In genomic region chr11:65900125-65900898, GRCh38 we compare ENCODE assay signal across 8 cellular contexts. TPM values are rescaled to one million over a fixed set of nuclear protein-coding genes. Genes with fewer than 3 reads are reported as not detected.
DNase-seq lines count a peak whose midpoint lies in the region; ATAC-seq and TF ChIP-seq lines count a peak whose summit lies in the region.

TSS of gene FOSL1 (minus strand) at chr11:65900388. CDS start at chr11:65900339, 49 bp downstream.

- H3K27me3 Mint-ChIP-seq in activated naive CD8-positive, alpha-beta T cell treated with anti-CD3 and anti-CD28 coated beads, Interleukin-2, amount 10 ng/mL, durations not matched to agents 7 days and 5 days: peaks cover 8% of the 10 kb centered on the region
- peaks cover 73% of the 10 kb centered on the region for H3K27me3 Mint-ChIP-seq in type B pancreatic cell

- TF ChIP-seq CTCF in SU-DHL-6 (IDR thresholded peaks at IDR 0.05; ENCODE audit: insufficient read depth, low read length, poor library complexity, severe bottlenecking) (no peak), cardiac muscle cell (IDR thresholded peaks at IDR 0.05; ENCODE audit: low read depth, low read length) (no peak), type B pancreatic cell (conservative IDR thresholded peaks at IDR 0.05) (no peak)

- peak within 1 kb of the TSS; percentile 40 for H3K4me3 ChIP-seq in SU-DHL-6 (ENCODE audit: insufficient read depth, low read length, poor library complexity, severe bottlenecking)
- peak within 1 kb of the TSS; percentile 35 for H3K4me3 ChIP-seq in cardiac muscle cell

- H3K36me3 ChIP-seq in SU-DHL-6 (ENCODE audit: low read length) (no peaks in the 10 kb centered on the region), cardiac muscle cell (no peaks in the 10 kb centered on the region)

- peak within 1 kb of the TSS; percentile 72 for H3K4me3 Mint-ChIP-seq in activated naive CD8-positive, alpha-beta T cell treated with anti-CD3 and anti-CD28 coated beads, Interleukin-2, amount 10 ng/mL, durations not matched to agents 7 days and 5 days
- H3K4me3 Mint-ChIP-seq in type B pancreatic cell: peak within 1 kb of the TSS; percentile 80

- no peaks in the 10 kb centered on the region for H3F3A ChIP-seq in SU-DHL-6 (ENCODE audit: insufficient read depth)

- H4K20me1 ChIP-seq in SU-DHL-6 (ENCODE audit: low read depth, low read length): no peaks in the 10 kb centered on the region

- H3K4me2 ChIP-seq in SU-DHL-6 (ENCODE audit: low read depth, low read length, poor library complexity, severe bottlenecking): peak within 1 kb of the TSS; percentile 53

- no peaks in the 10 kb centered on the region for H3K27me3 ChIP-seq in SU-DHL-6 (ENCODE audit: low read length)
- H3K27me3 ChIP-seq in cardiac muscle cell: peaks cover 87% of the 10 kb centered on the region

- ATAC-seq in GM21526 (IDR thresholded peaks at IDR 0.05; ENCODE audit: low FRiP score, unreplicated experiment): peak; percentile 62
- peak; percentile 92 for ATAC-seq in activated naive CD8-positive, alpha-beta T cell treated with anti-CD3 and anti-CD28 coated beads, Interleukin-2, amount 10 ng/mL, durations not matched to agents 7 days and 5 days (ENCODE audit: low read depth)

- DNase-seq in DMS79 (lab: John Stamatoyannopoulos, UW) (peak; percentile 56), HuH-7.5 (ENCODE audit: low spot score) (peak; percentile 78), cardiac muscle cell (ENCODE audit: low read depth in 1 of 2, low spot score in 1 of 2) (peak; percentile 78 to 96), pons (ENCODE audit: low spot score) (peak; percentile 44), type B pancreatic cell (ENCODE audit: extremely low spot score, unreplicated experiment) (peak; percentile 81)
- peak; percentile 90 for DNase-seq in activated naive CD8-positive, alpha-beta T cell treated with anti-CD3 and anti-CD28 coated beads, Interleukin-2, amount 10 ng/mL, durations not matched to agents 7 days and 5 days

- 0 out of 2 replicates have a peak within 1 kb of the TSS, but pooled peaks have one; percentile 6 for H3K9ac ChIP-seq in SU-DHL-6 (ENCODE audit: low read length)

- peak within 1 kb of the TSS; percentile 51 for H3K27ac Mint-ChIP-seq in activated naive CD8-positive, alpha-beta T cell treated with anti-CD3 and anti-CD28 coated beads, Interleukin-2, amount 10 ng/mL, durations not matched to agents 7 days and 5 days
- H3K27ac Mint-ChIP-seq in type B pancreatic cell: peak within 1 kb of the TSS; percentile 82

- H3K4me1 ChIP-seq in cardiac muscle cell (ENCODE audit: low read depth): no peaks in the 10 kb centered on the region

- peaks cover 2% of the 10 kb centered on the region for H3K36me3 Mint-ChIP-seq in activated naive CD8-positive, alpha-beta T cell treated with anti-CD3 and anti-CD28 coated beads, Interleukin-2, amount 10 ng/mL, durations not matched to agents 7 days and 5 days
- no peaks in the 10 kb centered on the region for H3K36me3 Mint-ChIP-seq in type B pancreatic cell

- no peaks in the 10 kb centered on the region for H3K9me3 Mint-ChIP-seq in activated naive CD8-positive, alpha-beta T cell treated with anti-CD3 and anti-CD28 coated beads, Interleukin-2, amount 10 ng/mL, durations not matched to agents 7 days and 5 days
- H3K9me3 Mint-ChIP-seq in type B pancreatic cell: no peaks in the 10 kb centered on the region

- H2AFZ ChIP-seq in SU-DHL-6 (ENCODE audit: low read depth, low read length, severe bottlenecking): peak within 1 kb of the TSS; percentile 23

- no peaks in the 10 kb centered on the region for H3K9me2 ChIP-seq in SU-DHL-6 (replicated peaks; ENCODE audit: insufficient read depth, low read length)

- H3K9me3 ChIP-seq in SU-DHL-6 (ENCODE audit: insufficient read depth, low read length): no peaks in the 10 kb centered on the region
- H3K9me3 ChIP-seq in cardiac muscle cell (ENCODE audit: low read depth): no peaks in the 10 kb centered on the region

- H3K4me1 Mint-ChIP-seq in activated naive CD8-positive, alpha-beta T cell treated with anti-CD3 and anti-CD28 coated beads, Interleukin-2, amount 10 ng/mL, durations not matched to agents 7 days and 5 days: peaks cover 24% of the 10 kb centered on the region
- H3K4me1 Mint-ChIP-seq in type B pancreatic cell (ENCODE audit: unreplicated experiment): no peaks in the 10 kb centered on the region

- H3K27ac ChIP-seq in SU-DHL-6 (ENCODE audit: low read depth, low read length): no peak within 1 kb of the TSS
- H3K27ac ChIP-seq in cardiac muscle cell: no peak within 1 kb of the TSS

- H3K79me2 ChIP-seq in SU-DHL-6 (ENCODE audit: insufficient read depth, low read length): no peaks in the 10 kb centered on the region

- POLR2A ChIA-PET in activated naive CD8-positive, alpha-beta T cell treated with anti-CD3 and anti-CD28 coated beads, Interleukin-2, amount 10 ng/mL, durations not matched to agents 7 days and 5 days (lab: Charles Lee): interaction anchor here (0.6 to 8.0 kb wide), 11 partner anchors 9 to 453 kb away, joined by 3 to 108 read pairs (median 5); partner anchors contain the start of genes C11orf68, CCDC85B, FIBP and MUS81

RNA-seq across cellular contexts. Expression of gene FOSL1, which starts in this region (rescaled TPM):
- 1 to 10 TPM; 1.9 to 2.0 TPM for total RNA-seq in activated naive CD8-positive, alpha-beta T cell treated with anti-CD3 and anti-CD28 coated beads, Interleukin-2, amount 10 ng/mL, durations not matched to agents 7 days and 5 days
- 0.21 TPM in 1 of 2 replicates, not detected in the other for total RNA-seq in cardiac muscle cell
- polyA plus RNA-seq in cardiac muscle cell: 0.60 TPM in 1 of 2 replicates, not detected in the other
- 2.1 and 11.1 TPM in 2 replicates for total RNA-seq in type B pancreatic cell (ENCODE audit: low replicate concordance)

Comparison
In these comparisons a context has a peak if more than half of its experiments do, and no peak if none do; other contexts are left out.
1. Peak in DNase-seq and H3K4me3 ChIP-seq in cardiac muscle cell; RNA of the gene not detected or under 1 TPM.